In genomic region chr16:89246903-89247733, GRCh38 we compare ENCODE assay signal across 8 cellular contexts. TPM values are rescaled to one million over a fixed set of nuclear protein-coding genes. Genes with fewer than 3 reads are reported as not detected.
DNase-seq lines count a peak whose midpoint lies in the region; ATAC-seq and TF ChIP-seq lines count a peak whose summit lies in the region.

No MANE protein-coding gene starts in this region.

- H3K4me1 ChIP-seq in gastroesophageal sphincter (peaks cover 0 to 18% (median 7%) of the 10 kb centered on the region in 3 donors), stomach smooth muscle (ENCODE audit: control insufficient read depth, insufficient read depth, low read length) (peaks cover 8% of the 10 kb centered on the region)

- peak overlapping the region in 3 of 4 donors; percentile 63 to 75 (median 63) for H3K27ac ChIP-seq in gastroesophageal sphincter
- H3K27ac ChIP-seq in stomach smooth muscle (ENCODE audit: low read length): no peak overlapping the region

- CTCF ChIA-PET in BJ (lab: Yijun Ruan, JAX): interaction anchor here (1.0 to 1.7 kb wide), 3 partner anchors 19 to 261 kb away, joined by 3 to 4 read pairs (median 3); partner anchors contain the start of gene SPG7

- H3K9me3 ChIP-seq in gastroesophageal sphincter (no peaks in the 10 kb centered on the region), stomach smooth muscle (ENCODE audit: control insufficient read depth in 2 of 2, low read length in 2 of 2) (no peaks in the 10 kb centered on the region)

- no peak for TF ChIP-seq POLR2A in gastroesophageal sphincter (IDR thresholded peaks at IDR 0.05)

- no peaks in the 10 kb centered on the region for H3K36me3 ChIP-seq in BJ (ENCODE audit: control insufficient read depth, insufficient read depth, low read length)
- H3K36me3 ChIP-seq in gastroesophageal sphincter: no peaks in the 10 kb centered on the region
- no peaks in the 10 kb centered on the region for H3K36me3 ChIP-seq in stomach smooth muscle (ENCODE audit: control insufficient read depth in 2 of 2, insufficient read depth in 2 of 2, low read length in 2 of 2)

- POLR2A ChIA-PET in BJ (lab: Charles Lee): interaction anchor here (0.5 kb wide), 1 partner anchor 8 kb away, joined by 4 read pairs; no protein-coding TSS in a partner anchor

- WGBS in gastroesophageal sphincter (ENCODE audit: low coverage in 1 of 2), 2 donors: 0 to 4% methylated on average over 7 to 16 of the region's 78 CpGs

- ATAC-seq in GM19395 (IDR thresholded peaks at IDR 0.05; ENCODE audit: unreplicated experiment) (peak; percentile 71), gastroesophageal sphincter (peak; percentile 91)

- H3K4me3 ChIP-seq in BJ (ENCODE audit: low read depth, low read length): peak overlapping the region; percentile 58
- peak overlapping the region; percentile 27 to 62 for H3K4me3 ChIP-seq in gastroesophageal sphincter
- H3K4me3 ChIP-seq in stomach smooth muscle (ENCODE audit: low read length in 2 of 2): peak overlapping the region; percentile 27 to 69

- TF ChIP-seq EP300 in gastroesophageal sphincter (IDR thresholded peaks at IDR 0.05): no peak

- TF ChIP-seq CTCF in BJ (IDR thresholded peaks at IDR 0.05; ENCODE audit: insufficient read depth, low read depth, low read length): no peak
- no peak for TF ChIP-seq CTCF in gastroesophageal sphincter (IDR thresholded peaks at IDR 0.05)

- no peak for DNase-seq in BJ (ENCODE audit: low read depth)
- DNase-seq in HUDEP-2 (lab: John Stamatoyannopoulos, UW; ENCODE audit: unreplicated experiment in 76 of 76): peak in 73 of 76 experiments; percentile 6 to 95 (median 77)
- DNase-seq in SHP77 (lab: John Stamatoyannopoulos, UW): peak; percentile 84 to 90
- DNase-seq in activated naive CD4-positive, alpha-beta T cell treated with Interleukin-2 at 50 U/mL for 16 hours: peak; percentile 92
- peak; percentile 11 for DNase-seq in non-pigmented ciliary epithelial cell (ENCODE audit: low read depth)

- H3K9ac ChIP-seq in stomach smooth muscle (ENCODE audit: low read length in 2 of 2): no peak overlapping the region

- no peaks in the 10 kb centered on the region for H3K27me3 ChIP-seq in BJ (ENCODE audit: control insufficient read depth, insufficient read depth, low read length)
- H3K27me3 ChIP-seq in gastroesophageal sphincter: no peaks in the 10 kb centered on the region
- H3K27me3 ChIP-seq in stomach smooth muscle (ENCODE audit: control insufficient read depth in 1 of 2, insufficient read depth in 2 of 2, low read length in 2 of 2): no peaks in the 10 kb centered on the region

RNA-seq across cellular contexts. Expression of gene ZNF778, which starts 29.6 kb away (rescaled TPM):
- 5.5 and 5.9 TPM in 2 replicates for polyA plus RNA-seq in BJ (2011; rRNA removed)
- polyA minus RNA-seq in BJ (2011; rRNA and poly(A)+ RNA removed): 4.1 and 6.3 TPM in 2 replicates
- 10 to 100 TPM; 11.1 to 28.0 (median 12.4) TPM for total RNA-seq in gastroesophageal sphincter

RNA-seq across cellular contexts. Expression of gene SLC22A31, which starts 46.8 kb away (rescaled TPM):
- polyA plus RNA-seq in BJ (2011; rRNA removed): 0.11 and 0.12 TPM in 2 replicates
- polyA minus RNA-seq in BJ (2011; rRNA and poly(A)+ RNA removed): not detected in 2 replicates
- total RNA-seq in gastroesophageal sphincter: not detected
